In the genomic region with DNA sequence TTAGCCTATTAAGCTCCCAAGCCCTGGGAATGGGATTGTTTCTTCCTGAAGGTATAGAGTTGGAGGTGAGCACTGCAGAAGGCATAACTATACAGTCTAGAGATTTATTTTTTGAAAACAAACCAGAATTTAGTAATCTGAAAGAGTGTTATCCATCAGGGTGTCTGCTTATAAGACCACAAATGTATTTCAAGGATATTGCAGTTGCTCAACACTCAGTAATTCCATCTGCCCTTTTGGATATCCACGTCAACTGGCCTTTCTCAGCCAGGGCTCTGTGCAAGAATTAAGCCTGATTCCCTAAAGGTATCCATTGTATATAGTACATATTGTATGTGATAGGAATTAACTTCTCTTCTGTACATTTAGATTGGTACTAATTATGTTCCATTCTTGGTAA, we compare ENCODE assay signal across 9 cellular contexts. TPM values are rescaled to one million over a fixed set of nuclear protein-coding genes. Genes with fewer than 3 reads are reported as not detected.
"Had no signal": no experiment of that assay in that cellular context is flagged by ENCODE, and none has a peak within 500 bp of the region (broad histone marks: within the 10 kb centered on the region; RNA-seq: fewer than 3 reads in every experiment).

No MANE protein-coding gene starts in this region.

- H3K4me2 ChIP-seq: GM23338 had no signal

- ATAC-seq: GM23338, HepG2 had no signal

- H3K27ac ChIP-seq: HL-60 had no signal

- H3K4me3 ChIP-seq: GM23338 had no signal

- FAIRE-seq: H1, H54, HepG2 had no signal

- DNase-seq: H9, HCEC 1CT, KBM-7 had no signal

RNA-seq across cellular contexts. Expression of gene IL31RA, which starts 15.0 kb away (rescaled TPM):
- total RNA-seq: GM23338, H1, HepG2 had no signal
- polyA plus RNA-seq: GM23338, H1, HepG2, IgD-negative memory B cell had no signal
